In the genomic region with DNA sequence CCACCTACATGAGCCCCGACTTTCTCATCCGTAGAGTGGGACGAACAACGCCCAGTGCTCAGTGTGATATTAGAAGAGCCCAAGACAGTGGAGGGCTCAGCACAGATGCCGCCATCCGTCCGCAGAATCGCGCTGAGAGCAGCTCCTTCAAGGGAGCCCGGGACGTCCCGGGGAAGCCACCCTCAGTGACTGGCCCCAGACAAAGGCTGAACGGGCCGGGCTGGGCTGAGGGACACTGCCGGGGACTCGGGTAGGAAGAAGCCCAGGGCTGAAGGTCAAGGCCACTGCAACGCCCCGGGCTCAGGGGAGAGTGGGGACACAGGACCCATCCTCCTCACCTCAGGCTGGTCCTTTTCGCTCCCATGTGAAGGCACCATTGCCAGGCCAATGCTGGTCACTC, we compare ENCODE assay signal across 1 cellular context.
TF ChIP-seq lines count a peak whose summit lies in the region.

No MANE protein-coding gene starts in this region.

TF ChIP-seq in HepG2, 621 proteins besides CTCF, POLR2A, EP300 and RAD21 (continued from another document):
- TF ChIP-seq, protein P1, sequence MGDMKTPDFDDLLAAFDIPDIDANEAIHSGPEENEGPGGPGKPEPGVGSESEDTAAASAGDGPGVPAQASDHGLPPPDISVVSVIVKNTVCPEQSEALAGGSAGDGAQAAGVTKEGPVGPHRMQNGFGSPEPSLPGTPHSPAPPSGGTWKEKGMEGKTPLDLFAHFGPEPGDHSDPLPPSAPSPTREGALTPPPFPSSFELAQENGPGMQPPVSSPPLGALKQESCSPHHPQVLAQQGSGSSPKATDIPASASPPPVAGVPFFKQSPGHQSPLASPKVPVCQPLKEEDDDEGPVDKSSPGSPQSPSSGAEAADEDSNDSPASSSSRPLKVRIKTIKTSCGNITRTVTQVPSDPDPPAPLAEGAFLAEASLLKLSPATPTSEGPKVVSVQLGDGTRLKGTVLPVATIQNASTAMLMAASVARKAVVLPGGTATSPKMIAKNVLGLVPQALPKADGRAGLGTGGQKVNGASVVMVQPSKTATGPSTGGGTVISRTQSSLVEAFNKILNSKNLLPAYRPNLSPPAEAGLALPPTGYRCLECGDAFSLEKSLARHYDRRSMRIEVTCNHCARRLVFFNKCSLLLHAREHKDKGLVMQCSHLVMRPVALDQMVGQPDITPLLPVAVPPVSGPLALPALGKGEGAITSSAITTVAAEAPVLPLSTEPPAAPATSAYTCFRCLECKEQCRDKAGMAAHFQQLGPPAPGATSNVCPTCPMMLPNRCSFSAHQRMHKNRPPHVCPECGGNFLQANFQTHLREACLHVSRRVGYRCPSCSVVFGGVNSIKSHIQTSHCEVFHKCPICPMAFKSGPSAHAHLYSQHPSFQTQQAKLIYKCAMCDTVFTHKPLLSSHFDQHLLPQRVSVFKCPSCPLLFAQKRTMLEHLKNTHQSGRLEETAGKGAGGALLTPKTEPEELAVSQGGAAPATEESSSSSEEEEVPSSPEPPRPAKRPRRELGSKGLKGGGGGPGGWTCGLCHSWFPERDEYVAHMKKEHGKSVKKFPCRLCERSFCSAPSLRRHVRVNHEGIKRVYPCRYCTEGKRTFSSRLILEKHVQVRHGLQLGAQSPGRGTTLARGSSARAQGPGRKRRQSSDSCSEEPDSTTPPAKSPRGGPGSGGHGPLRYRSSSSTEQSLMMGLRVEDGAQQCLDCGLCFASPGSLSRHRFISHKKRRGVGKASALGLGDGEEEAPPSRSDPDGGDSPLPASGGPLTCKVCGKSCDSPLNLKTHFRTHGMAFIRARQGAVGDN (CRISPR knock-in tag; IDR thresholded peaks at IDR 0.05), result no peak
- TF ChIP-seq BHLHE40 (IDR thresholded peaks at IDR 0.05; ENCODE audit: low read length), result no peak
- no peak for TF ChIP-seq SALL1 (CRISPR knock-in tag; IDR thresholded peaks at IDR 0.05)
- no peak for TF ChIP-seq ZNF446 (CRISPR knock-in tag; IDR thresholded peaks at IDR 0.05)
- TF ChIP-seq ZNF224 (CRISPR knock-in tag; IDR thresholded peaks at IDR 0.05), result no peak
- TF ChIP-seq MTA1 (CRISPR knock-in tag; IDR thresholded peaks at IDR 0.05; ENCODE audit: borderline replicate concordance), result 0 out of 2 replicates have a peak, but pooled peaks have one; percentile 6
- TF ChIP-seq, protein P2, sequence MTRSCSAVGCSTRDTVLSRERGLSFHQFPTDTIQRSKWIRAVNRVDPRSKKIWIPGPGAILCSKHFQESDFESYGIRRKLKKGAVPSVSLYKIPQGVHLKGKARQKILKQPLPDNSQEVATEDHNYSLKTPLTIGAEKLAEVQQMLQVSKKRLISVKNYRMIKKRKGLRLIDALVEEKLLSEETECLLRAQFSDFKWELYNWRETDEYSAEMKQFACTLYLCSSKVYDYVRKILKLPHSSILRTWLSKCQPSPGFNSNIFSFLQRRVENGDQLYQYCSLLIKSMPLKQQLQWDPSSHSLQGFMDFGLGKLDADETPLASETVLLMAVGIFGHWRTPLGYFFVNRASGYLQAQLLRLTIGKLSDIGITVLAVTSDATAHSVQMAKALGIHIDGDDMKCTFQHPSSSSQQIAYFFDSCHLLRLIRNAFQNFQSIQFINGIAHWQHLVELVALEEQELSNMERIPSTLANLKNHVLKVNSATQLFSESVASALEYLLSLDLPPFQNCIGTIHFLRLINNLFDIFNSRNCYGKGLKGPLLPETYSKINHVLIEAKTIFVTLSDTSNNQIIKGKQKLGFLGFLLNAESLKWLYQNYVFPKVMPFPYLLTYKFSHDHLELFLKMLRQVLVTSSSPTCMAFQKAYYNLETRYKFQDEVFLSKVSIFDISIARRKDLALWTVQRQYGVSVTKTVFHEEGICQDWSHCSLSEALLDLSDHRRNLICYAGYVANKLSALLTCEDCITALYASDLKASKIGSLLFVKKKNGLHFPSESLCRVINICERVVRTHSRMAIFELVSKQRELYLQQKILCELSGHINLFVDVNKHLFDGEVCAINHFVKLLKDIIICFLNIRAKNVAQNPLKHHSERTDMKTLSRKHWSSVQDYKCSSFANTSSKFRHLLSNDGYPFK (CRISPR knock-in tag; IDR thresholded peaks at IDR 0.05; ENCODE audit: borderline replicate concordance), result 0 out of 2 replicates have a peak, but pooled peaks have one; percentile 25
